In genomic region chr6:157092736-157093135, GRCh38 we compare ENCODE assay signal across 12 cellular contexts.
DNase-seq lines count a peak whose midpoint lies in the region; ATAC-seq and TF ChIP-seq lines count a peak whose summit lies in the region.
"Had no signal": no experiment of that assay in that cellular context is flagged by ENCODE, and none has a peak within 500 bp of the region (broad histone marks: within the 10 kb centered on the region; RNA-seq: fewer than 3 reads in every experiment).

No MANE protein-coding gene starts in this region.

- ATAC-seq in left lobe of liver (peak; percentile 39), HG02885 (IDR thresholded peaks at IDR 0.05; ENCODE audit: poor library complexity, unreplicated experiment) (no peak), aorta (ENCODE audit: low FRiP score) (no peak), GM21786 (IDR thresholded peaks at IDR 0.05; ENCODE audit: unreplicated experiment) (no peak)

- WGBS in aorta, 2 donors, result 88 to 90% methylated on average over 6 of the region's 6 CpGs

- H3K27me3 ChIP-seq in aorta (ENCODE audit: control insufficient read depth in 1 of 2, insufficient read depth in 2 of 2, low read length in 1 of 2), result no peaks in the 10 kb centered on the region

- H3K4me3 ChIP-seq in aorta (ENCODE audit: low read length in 2 of 2), result no peak overlapping the region

- H3K9me3 ChIP-seq in aorta (ENCODE audit: control insufficient read depth, low read length), result no peaks in the 10 kb centered on the region

- intact Hi-C loops in aorta (cut with DNase I), result no loop called here

- DNase-seq in DMS53 treated with DMSO at 0.1 percent for 48 hours (lab: John Stamatoyannopoulos, UW; ENCODE audit: unreplicated experiment) (peak; percentile 85), NCI-H1417 (lab: John Stamatoyannopoulos, UW) (peak; percentile 77 to 97 (median 91)), left lobe of liver (ENCODE audit: low spot score) (no peak), aorta (no peak)
- no peak for DNase-seq in activated CD4-positive, CD25-positive, alpha-beta regulatory T cell treated with anti-CD3 and anti-CD28 coated beads, Interleukin-2, amount 50 U/mL, for 72 hours
- DNase-seq: activated naive CD8-positive, alpha-beta T cell treated with anti-CD3 and anti-CD28 coated beads, Interleukin-2, amount 10 ng/mL, durations not matched to agents 7 days and 5 days; retina had no signal

- no peaks in the 10 kb centered on the region for H3K4me1 ChIP-seq in aorta (ENCODE audit: control insufficient read depth in 1 of 2, insufficient read depth in 2 of 2, low read length in 2 of 2)

- no peak overlapping the region for H3K27ac ChIP-seq in aorta (ENCODE audit: low read depth in 1 of 2, low read length in 2 of 2)
- H3K27ac ChIP-seq: HL-60, VCaP had no signal

- peaks cover 0 to 3% of the 10 kb centered on the region in 2 donors for H3K36me3 ChIP-seq in aorta (ENCODE audit: control insufficient read depth in 1 of 2, insufficient read depth in 2 of 2, low read length in 1 of 2)

TF ChIP-seq in PFSK-1, 5 proteins besides CTCF, POLR2A, EP300 and RAD21:
- TF ChIP-seq TAF1 (IDR thresholded peaks at IDR 0.05; ENCODE audit: borderline replicate concordance, insufficient read depth, low read length) (no peak), POLR2AphosphoS5 (IDR thresholded peaks at IDR 0.05; ENCODE audit: low read depth, low read length) (no peak), SIN3A (IDR thresholded peaks at IDR 0.05; ENCODE audit: borderline replicate concordance, insufficient read depth, low read length) (peak; percentile 65; the same call in 1 of the 2 replicates), FOXP2 (optimal IDR thresholded peaks at IDR 0.05; ENCODE audit: borderline replicate concordance, extremely low read depth, extremely low read length, insufficient read depth) (no peak)
- TF ChIP-seq, protein P1, sequence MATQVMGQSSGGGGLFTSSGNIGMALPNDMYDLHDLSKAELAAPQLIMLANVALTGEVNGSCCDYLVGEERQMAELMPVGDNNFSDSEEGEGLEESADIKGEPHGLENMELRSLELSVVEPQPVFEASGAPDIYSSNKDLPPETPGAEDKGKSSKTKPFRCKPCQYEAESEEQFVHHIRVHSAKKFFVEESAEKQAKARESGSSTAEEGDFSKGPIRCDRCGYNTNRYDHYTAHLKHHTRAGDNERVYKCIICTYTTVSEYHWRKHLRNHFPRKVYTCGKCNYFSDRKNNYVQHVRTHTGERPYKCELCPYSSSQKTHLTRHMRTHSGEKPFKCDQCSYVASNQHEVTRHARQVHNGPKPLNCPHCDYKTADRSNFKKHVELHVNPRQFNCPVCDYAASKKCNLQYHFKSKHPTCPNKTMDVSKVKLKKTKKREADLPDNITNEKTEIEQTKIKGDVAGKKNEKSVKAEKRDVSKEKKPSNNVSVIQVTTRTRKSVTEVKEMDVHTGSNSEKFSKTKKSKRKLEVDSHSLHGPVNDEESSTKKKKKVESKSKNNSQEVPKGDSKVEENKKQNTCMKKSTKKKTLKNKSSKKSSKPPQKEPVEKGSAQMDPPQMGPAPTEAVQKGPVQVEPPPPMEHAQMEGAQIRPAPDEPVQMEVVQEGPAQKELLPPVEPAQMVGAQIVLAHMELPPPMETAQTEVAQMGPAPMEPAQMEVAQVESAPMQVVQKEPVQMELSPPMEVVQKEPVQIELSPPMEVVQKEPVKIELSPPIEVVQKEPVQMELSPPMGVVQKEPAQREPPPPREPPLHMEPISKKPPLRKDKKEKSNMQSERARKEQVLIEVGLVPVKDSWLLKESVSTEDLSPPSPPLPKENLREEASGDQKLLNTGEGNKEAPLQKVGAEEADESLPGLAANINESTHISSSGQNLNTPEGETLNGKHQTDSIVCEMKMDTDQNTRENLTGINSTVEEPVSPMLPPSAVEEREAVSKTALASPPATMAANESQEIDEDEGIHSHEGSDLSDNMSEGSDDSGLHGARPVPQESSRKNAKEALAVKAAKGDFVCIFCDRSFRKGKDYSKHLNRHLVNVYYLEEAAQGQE (IDR thresholded peaks at IDR 0.05; ENCODE audit: insufficient read depth in 1 of 2, low read depth in 2 of 2, low read length in 2 of 2), result no peak
TF ChIP-seq in PFSK-1: peak in this region for 1.

Comparison
In these comparisons a context has a peak if more than half of its experiments do, and no peak if none do; other contexts are left out.
1. DNase-seq: peak in DMS53 treated with DMSO at 0.1 percent for 48 hours (single experiment) and NCI-H1417 (3 of 3); none in left lobe of liver (single experiment), activated CD4-positive, CD25-positive, alpha-beta regulatory T cell treated with anti-CD3 and anti-CD28 coated beads, Interleukin-2, amount 50 U/mL, for 72 hours (single experiment) and aorta (0 of 2).